Comparison of ENCODE assay signal across 1 cellular context in genomic region chr10:119597405-119598186, GRCh38.
TF ChIP-seq lines count a peak whose summit lies in the region.

No MANE protein-coding gene starts in this region.

TF ChIP-seq in GM23338, 12 proteins besides CTCF, POLR2A, EP300 and RAD21 (continued from another document):
- TF ChIP-seq REST (IDR thresholded peaks at IDR 0.05; ENCODE audit: unreplicated experiment) (no peak), ZNF114 (CRISPR knock-in tag; IDR thresholded peaks at IDR 0.05) (no peak)
